Comparison of ENCODE assay signal across 17 cellular contexts in the genomic region with DNA sequence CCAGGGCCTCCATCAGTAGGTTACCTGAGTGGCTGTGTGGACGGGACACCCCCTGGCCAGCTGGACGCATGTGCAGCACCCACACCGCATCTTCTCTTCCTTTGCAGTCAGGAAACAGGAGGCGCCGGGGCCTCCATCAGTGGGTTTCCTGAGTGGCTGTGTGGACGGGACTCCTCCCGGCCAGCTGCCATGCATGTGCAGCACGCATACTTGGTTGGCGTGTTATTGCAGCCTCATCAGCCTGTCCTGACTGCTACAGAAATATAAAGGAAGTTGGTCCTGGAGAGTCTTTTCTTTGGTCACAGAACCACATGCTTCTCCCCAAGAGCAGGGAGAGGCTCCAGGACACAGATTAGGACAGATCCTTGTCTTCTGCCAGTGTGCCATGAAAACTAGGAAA.
DNase-seq lines count a peak whose midpoint lies in the region; ATAC-seq and TF ChIP-seq lines count a peak whose summit lies in the region.
"Had no signal": no experiment of that assay in that cellular context is flagged by ENCODE, and none has a peak within 500 bp of the region (broad histone marks: within the 10 kb centered on the region; RNA-seq: fewer than 3 reads in every experiment).

No MANE protein-coding gene starts in this region.

- H3K27me3 ChIP-seq in left ventricle myocardium inferior (ENCODE audit: low read depth): peaks cover 49% of the 10 kb centered on the region

- no peaks in the 10 kb centered on the region for H3K9me3 ChIP-seq in left ventricle myocardium inferior (replicated peaks)

- intact Hi-C loops in Right ventricle myocardium inferior (cut with DNase I) (no loop called here), left ventricle myocardium inferior (cut with micrococcal nuclease) (no loop called here)

- no peak for TF ChIP-seq CTCF in left ventricle myocardium inferior (IDR thresholded peaks at IDR 0.05; ENCODE audit: borderline replicate concordance)

- H3K4me3 ChIP-seq in left ventricle myocardium inferior: no peak overlapping the region

- H3K4me1 ChIP-seq in left ventricle myocardium inferior: peaks cover 10% of the 10 kb centered on the region

- H3K27ac ChIP-seq in left ventricle myocardium inferior (replicated peaks): no peak overlapping the region
- H3K27ac ChIP-seq: C4-2B had no signal

- ATAC-seq in Right ventricle myocardium inferior: no peak
- no peak for ATAC-seq in GM19395 (IDR thresholded peaks at IDR 0.05; ENCODE audit: unreplicated experiment)
- ATAC-seq in HG03354 (IDR thresholded peaks at IDR 0.05; ENCODE audit: poor library complexity, severe bottlenecking, unreplicated experiment): no peak
- ATAC-seq: CD8-positive, alpha-beta T cell had no signal

- DNase-seq in Right ventricle myocardium inferior (ENCODE audit: missing footprints) (peak; percentile 54), left ventricle myocardium inferior (no peak), Kasumi-1 (lab: John Stamatoyannopoulos, UW) (peak; percentile 78 to 82), islet precursor cell (peak; percentile 37), NOMO-1 treated with dmso at 0.1 percent for 144 hours (lab: John Stamatoyannopoulos, UW; ENCODE audit: unreplicated experiment) (no peak)
- DNase-seq: 8988T; AML-193; CD8-positive, alpha-beta T cell; COR-L47; DMS153; DMS79 treated with DMSO at 0.1 percent for 48 hours; EL; GOT3; H9 had no signal

- no peaks in the 10 kb centered on the region for H3K36me3 ChIP-seq in left ventricle myocardium inferior

Comparison
In these comparisons a context has a peak if more than half of its experiments do, and no peak if none do; other contexts are left out.
1. DNase-seq: peak in Right ventricle myocardium inferior (single experiment), Kasumi-1 (2 of 2) and islet precursor cell (single experiment); none in left ventricle myocardium inferior (single experiment) and NOMO-1 treated with dmso at 0.1 percent for 144 hours (single experiment).